In genomic region chr10:130065251-130065650, GRCh38 we compare ENCODE assay signal across 20 cellular contexts.
DNase-seq lines count a peak whose midpoint lies in the region.
"Had no signal": no experiment of that assay in that cellular context is flagged by ENCODE, and none has a peak within 500 bp of the region (broad histone marks: within the 10 kb centered on the region; RNA-seq: fewer than 3 reads in every experiment).

No MANE protein-coding gene starts in this region.

- DNase-seq in NCI-H1092 treated with DMSO at 0.1 percent for 48 hours (lab: John Stamatoyannopoulos, UW) (peak; percentile 0), NCI-H1092 (lab: John Stamatoyannopoulos, UW) (no peak), NCI-H187 (lab: John Stamatoyannopoulos, UW) (peak; percentile 45 to 51), SHP77 treated with DMSO at 0.1 percent for 48 hours (lab: John Stamatoyannopoulos, UW) (peak; percentile 18), NCI-H146 (lab: John Stamatoyannopoulos, UW) (no peak), globus pallidus (ENCODE audit: low spot score) (no peak), NCI-H2081 treated with DMSO at 0.1 percent for 48 hours (lab: John Stamatoyannopoulos, UW) (no peak)
- DNase-seq: 8988T; ACHN; BE2C; CD4-positive, CD25-positive, alpha-beta regulatory T cell; DND-41; GOT3; HFFc6; IMR-90; KG1; MG63; NCI-H1930; NCI-H2227 treated with DMSO at 0.1 percent for 48 hours; NCI-H510A treated with DMSO at 0.1 percent for 48 hours had no signal

Comparison
In these comparisons a context has a peak if more than half of its experiments do, and no peak if none do; other contexts are left out.
1. DNase-seq: peak in NCI-H1092 treated with DMSO at 0.1 percent for 48 hours (single experiment), NCI-H187 (2 of 2) and SHP77 treated with DMSO at 0.1 percent for 48 hours (single experiment); none in NCI-H1092 (single experiment), NCI-H146 (single experiment), globus pallidus (single experiment) and NCI-H2081 treated with DMSO at 0.1 percent for 48 hours (single experiment).